Comparison of ENCODE assay signal across 10 cellular contexts in the genomic region with DNA sequence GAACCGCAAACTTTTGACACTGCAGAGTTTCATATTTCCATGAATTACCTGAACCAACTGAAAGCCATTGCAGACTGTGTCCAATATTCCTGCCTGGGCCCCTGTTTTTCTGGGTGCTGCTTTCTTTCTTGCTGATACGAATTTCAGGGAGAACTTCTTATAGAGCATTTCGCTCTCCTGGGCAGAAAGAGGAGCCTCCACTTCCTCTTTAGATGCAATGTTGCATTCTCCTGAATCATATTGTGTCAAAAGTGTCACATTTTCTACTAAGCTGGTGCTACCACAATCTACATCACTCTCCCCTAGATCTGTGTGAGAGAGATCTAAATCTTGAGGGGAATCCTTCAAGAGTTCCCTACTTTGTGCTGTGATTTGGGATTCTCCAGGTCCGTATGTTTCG.
A peak's percentile ranks its signal among the peaks of the same experiment; 100 is the strongest.
DNase-seq lines count a peak whose midpoint lies in the region; ATAC-seq and TF ChIP-seq lines count a peak whose summit lies in the region.
"Had no signal": no experiment of that assay in that cellular context is flagged by ENCODE, and none has a peak within 500 bp of the region (broad histone marks: within the 10 kb centered on the region; RNA-seq: fewer than 3 reads in every experiment).

No MANE protein-coding gene starts in this region.

- ATAC-seq in heart right ventricle (no peak), left cardiac atrium (no peak), lung (ENCODE audit: insufficient read depth, low FRiP score) (no peak), GM18505 (IDR thresholded peaks at IDR 0.05; ENCODE audit: unreplicated experiment) (no peak), GM18519 (IDR thresholded peaks at IDR 0.05; ENCODE audit: low FRiP score, unreplicated experiment) (no peak), HG02870 (IDR thresholded peaks at IDR 0.05; ENCODE audit: unreplicated experiment) (no peak)

- H3K9me3 ChIP-seq in heart right ventricle (no peaks in the 10 kb centered on the region), lung (ENCODE audit: control insufficient read depth in 2 of 2, insufficient read depth in 1 of 2, low read length in 1 of 2) (no peaks in the 10 kb centered on the region), uterus (no peaks in the 10 kb centered on the region)

- peak overlapping the region; percentile 77 to 93 (median 92) for H3K27ac ChIP-seq in heart right ventricle
- H3K27ac ChIP-seq in lung (ENCODE audit: low read depth in 1 of 2, low read length in 1 of 2): peak overlapping the region; percentile 26 to 81
- H3K27ac ChIP-seq in uterus: peak overlapping the region; percentile 99 to 100
- H3K27ac ChIP-seq: PC-9 had no signal

- H3K4me3 ChIP-seq in heart right ventricle (peak overlapping the region in 8 of 10 donors; percentile 40 to 73 (median 65)), astrocyte of the cerebellum (ENCODE audit: low read depth, low read length) (peak overlapping the region; percentile 55), lung (no peak overlapping the region), uterus (peak overlapping the region; percentile 71)
- H3K4me3 ChIP-seq: PC-9 had no signal

- no peak for TF ChIP-seq POLR2A in uterus (IDR thresholded peaks at IDR 0.05)
- no peak for TF ChIP-seq POLR2A in GM18505 (IDR thresholded peaks at IDR 0.05; ENCODE audit: borderline replicate concordance, extremely low read depth, insufficient read depth, insufficient read length)

- in situ Hi-C loops in astrocyte of the cerebellum (cut with HindIII; ENCODE audit: low sequenced_read_pairs): no loop called here

- H3K4me1 ChIP-seq in heart right ventricle (peaks cover 2 to 81% (median 72%) of the 10 kb centered on the region in 9 donors), lung (ENCODE audit: control insufficient read depth in 2 of 2, insufficient read depth in 2 of 2, low read length in 2 of 2) (peaks cover 1 to 27% of the 10 kb centered on the region in 2 donors), uterus (no peaks in the 10 kb centered on the region)

- intact Hi-C loops in heart right ventricle (cut with DNase I) (loop anchor here in 3 of 10 donors (5.0 to 10.0 kb wide), 4 partner anchors 38 to 168 kb away; no protein-coding TSS in a partner anchor), left cardiac atrium (cut with DNase I) (loop anchor here in 1 of 2 donors (5.0 kb wide), 1 partner anchor 33 kb away; no protein-coding TSS in a partner anchor), uterus (cut with DNase I; ENCODE audit: low total_unique reads) (loop anchor here (10.0 kb wide), 1 partner anchor 165 kb away; no protein-coding TSS in a partner anchor)

- TF ChIP-seq CTCF in heart right ventricle (IDR thresholded peaks at IDR 0.05): no peak
- no peak for TF ChIP-seq CTCF in astrocyte of the cerebellum (IDR thresholded peaks at IDR 0.05; ENCODE audit: low read depth, low read length, missing control alignments)
- TF ChIP-seq CTCF in lung (IDR thresholded peaks at IDR 0.05; ENCODE audit: control extremely low read depth, extremely low read depth): no peak
- TF ChIP-seq CTCF in uterus (IDR thresholded peaks at IDR 0.05): no peak

- H3K27me3 ChIP-seq in heart right ventricle (no peaks in the 10 kb centered on the region), lung (ENCODE audit: control insufficient read depth, insufficient read depth) (no peaks in the 10 kb centered on the region), uterus (no peaks in the 10 kb centered on the region)

- H3K36me3 ChIP-seq in heart right ventricle (peaks cover 0 to 16% (median 13%) of the 10 kb centered on the region in 9 donors), lung (ENCODE audit: control insufficient read depth in 2 of 2, insufficient read depth in 2 of 2, low read length in 2 of 2) (no peaks in the 10 kb centered on the region), uterus (no peaks in the 10 kb centered on the region)

- 49 to 68% methylated on average over 5 of the region's 5 CpGs for WGBS in heart right ventricle, 2 donors
- 45 to 54% methylated on average over 5 of the region's 5 CpGs for WGBS in lung, 2 donors

- no peak for DNase-seq in heart right ventricle
- no peak for DNase-seq in left cardiac atrium
- no peak for DNase-seq in astrocyte of the cerebellum (ENCODE audit: low read depth)
- DNase-seq in lung (ENCODE audit: low spot score): no peak
- no peak for DNase-seq in uterus
- DNase-seq: HFFc6, PC-9 had no signal
